Comparison of ENCODE assay signal across 10 cellular contexts in genomic region chr3:70981252-70981933, GRCh38.
DNase-seq lines count a peak whose midpoint lies in the region; ATAC-seq and TF ChIP-seq lines count a peak whose summit lies in the region.
"Had no signal": no experiment of that assay in that cellular context is flagged by ENCODE, and none has a peak within 500 bp of the region (broad histone marks: within the 10 kb centered on the region; RNA-seq: fewer than 3 reads in every experiment).

No MANE protein-coding gene starts in this region.

- peak overlapping the region in 8 of 10 donors; percentile 14 to 64 (median 55) for H3K4me3 Mint-ChIP-seq in naive thymus-derived CD8-positive, alpha-beta T cell

- intact Hi-C loops in Right ventricle myocardium inferior (cut with DNase I), result no loop called here
- intact Hi-C loops in cardiac septum (cut with DNase I), result loop anchor here (5.0 kb wide), 2 partner anchors 81 to 119 kb away; no protein-coding TSS in a partner anchor
- intact Hi-C loops in vagina (cut with DNase I), result no loop called here

- POLR2A ChIA-PET in naive thymus-derived CD8-positive, alpha-beta T cell (lab: Charles Lee), result interaction anchor here (0.6 kb wide), 1 partner anchor 24 kb away, joined by 3 read pairs; no protein-coding TSS in a partner anchor
- POLR2A ChIA-PET in GM10248 (lab: Yijun Ruan, JAX), result interaction anchor here (0.6 kb wide), 1 partner anchor 48 kb away, joined by 5 read pairs; no protein-coding TSS in a partner anchor

- H3K27me3 ChIP-seq in vagina (no peaks in the 10 kb centered on the region), WERI-Rb-1 (ENCODE audit: insufficient read depth, low read depth, severe bottlenecking) (no peaks in the 10 kb centered on the region)

- peak overlapping the region; percentile 83 to 93 (median 88) for H3K27ac Mint-ChIP-seq in naive thymus-derived CD8-positive, alpha-beta T cell

- peak; percentile 41 for ATAC-seq in Right ventricle myocardium inferior
- ATAC-seq in naive thymus-derived CD8-positive, alpha-beta T cell, result no peak

- TF ChIP-seq POLR2A in vagina (IDR thresholded peaks at IDR 0.05), result no peak

- H3K9me3 ChIP-seq in vagina, result no peaks in the 10 kb centered on the region
- H3K9me3 ChIP-seq in WERI-Rb-1 (ENCODE audit: severe bottlenecking), result no peaks in the 10 kb centered on the region

- H3K9me3 Mint-ChIP-seq in naive thymus-derived CD8-positive, alpha-beta T cell, result no peaks in the 10 kb centered on the region

- H3K4me1 Mint-ChIP-seq in naive thymus-derived CD8-positive, alpha-beta T cell, result peaks cover 39 to 73% (median 65%) of the 10 kb centered on the region in 4 donors

- H3K36me3 Mint-ChIP-seq in naive thymus-derived CD8-positive, alpha-beta T cell, result peaks cover 15 to 92% (median 46%) of the 10 kb centered on the region in 3 donors

- no peaks in the 10 kb centered on the region for H3K27me3 Mint-ChIP-seq in naive thymus-derived CD8-positive, alpha-beta T cell

- H3K4me1 ChIP-seq in vagina, result peaks cover 57% of the 10 kb centered on the region

- DNase-seq in Right ventricle myocardium inferior (ENCODE audit: missing footprints), result no peak
- DNase-seq in cardiac septum (ENCODE audit: low spot score), result no peak
- DNase-seq in coronary artery (ENCODE audit: low spot score), result no peak
- DNase-seq in naive thymus-derived CD8-positive, alpha-beta T cell, result no peak
- no peak for DNase-seq in vagina (ENCODE audit: extremely low spot score in 2 of 2)
- no peak for DNase-seq in HPDE6-E6E7 (ENCODE audit: extremely low spot score)
- no peak for DNase-seq in GM10248 (ENCODE audit: extremely low spot score)
- DNase-seq in WERI-Rb-1, result no peak
- DNase-seq: activated CD8-positive, alpha-beta memory T cell treated with anti-CD3 and anti-CD28 coated beads, Interleukin-2, amount 50 U/mL, for 4 hours; NCI-H510A treated with DMSO at 0.1 percent for 48 hours had no signal

- H3K27ac ChIP-seq in coronary artery, result peak overlapping the region; percentile 85 to 87
- H3K27ac ChIP-seq in vagina, result peak overlapping the region; percentile 92
- no peak overlapping the region for H3K27ac ChIP-seq in WERI-Rb-1

- H3K36me3 ChIP-seq in vagina, result peaks cover 0 to 26% of the 10 kb centered on the region in 2 donors
- no peaks in the 10 kb centered on the region for H3K36me3 ChIP-seq in WERI-Rb-1

- CTCF ChIA-PET in GM10248 (lab: Yijun Ruan, JAX), result interaction anchor here (0.9 kb wide), 1 partner anchor 15 kb away, joined by 3 read pairs; no protein-coding TSS in a partner anchor

- no peak overlapping the region for H3K4me3 ChIP-seq in coronary artery
- H3K4me3 ChIP-seq in vagina, result no peak overlapping the region
- H3K4me3 ChIP-seq in WERI-Rb-1 (ENCODE audit: low read depth, low read length), result no peak overlapping the region

- TF ChIP-seq CTCF in coronary artery (IDR thresholded peaks at IDR 0.05) (no peak), vagina (IDR thresholded peaks at IDR 0.05) (no peak), GM10248 (IDR thresholded peaks at IDR 0.05; ENCODE audit: control extremely low read depth, extremely low read depth, low read depth, missing control alignments) (no peak), WERI-Rb-1 (IDR thresholded peaks at IDR 0.05; ENCODE audit: low read depth, low read length) (no peak)
